ENCODE assay signal across 11 cellular contexts in the genomic region with DNA sequence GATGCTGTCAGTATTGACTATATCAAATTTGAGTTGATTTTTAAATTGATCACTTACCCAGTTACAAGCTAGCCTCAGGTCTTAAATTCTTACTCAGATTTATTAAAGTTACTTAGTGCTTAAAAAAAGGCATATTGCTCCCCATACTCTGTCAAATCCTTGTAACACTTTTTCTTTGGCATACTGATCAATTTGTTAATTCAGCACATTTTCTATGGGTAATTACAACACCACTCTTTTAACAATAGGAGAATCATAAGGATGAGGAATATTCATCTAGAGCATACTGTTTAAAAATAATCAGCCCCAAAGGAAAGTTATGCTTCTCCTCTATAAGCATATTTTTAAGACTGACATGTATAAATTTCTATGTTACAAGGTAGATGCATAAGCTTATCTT.
"Had no signal": no experiment of that assay in that cellular context is flagged by ENCODE, and none has a peak within 500 bp of the region (broad histone marks: within the 10 kb centered on the region; RNA-seq: fewer than 3 reads in every experiment).

No MANE protein-coding gene starts in this region.

- H3K4me1 ChIP-seq: HAP-1 had no signal

- DNase-seq: GM23248, GOT3, H7, H9, HCEC 1CT, HFFc6 had no signal

- FAIRE-seq: H1, H54 had no signal

- H3K9ac ChIP-seq: GM23248 had no signal

- H3K4me2 ChIP-seq: GM23338 had no signal

- H3K9me3 ChIP-seq: HAP-1 had no signal

- ATAC-seq: GM23338, HCT116 had no signal

- H3K4me3 ChIP-seq: GM23248, GM23338, HAP-1 had no signal

- H3K27ac ChIP-seq: GM23248 had no signal

- H2AFZ ChIP-seq: GM23248, GM23338 had no signal

- H3K36me3 ChIP-seq: HAP-1 had no signal
